ENCODE assay signal across 7 cellular contexts in genomic region chr3:120567370-120568197, GRCh38. TPM values are rescaled to one million over a fixed set of nuclear protein-coding genes. Genes with fewer than 3 reads are reported as not detected.
DNase-seq lines count a peak whose midpoint lies in the region; TF ChIP-seq lines count a peak whose summit lies in the region.

No MANE protein-coding gene starts in this region.

- peak; percentile 42 for TF ChIP-seq CTCF in GM10266 (IDR thresholded peaks at IDR 0.05; ENCODE audit: control insufficient read depth, insufficient read depth, low read depth, missing control alignments)
- peak in 55 of 56 donors; percentile 25 to 69 (median 50) for TF ChIP-seq CTCF in dorsolateral prefrontal cortex (IDR thresholded peaks at IDR 0.05 in 54 of 56, conservative IDR thresholded peaks at IDR 0.05 in 2 of 56; ENCODE audit: low read depth in 1 of 56, partially characterized antibody in 56 of 56)
- TF ChIP-seq CTCF in suprapubic skin (IDR thresholded peaks at IDR 0.05), result no peak

- H3K4me3 ChIP-seq in dorsolateral prefrontal cortex (peak overlapping the region in 36 of 59 donors; percentile 1 to 50 (median 26)), mucosa of stomach (ENCODE audit: low read length) (no peak overlapping the region), suprapubic skin (no peak overlapping the region)

- H3K9ac ChIP-seq in mucosa of stomach (ENCODE audit: low read length), result peak overlapping the region; percentile 20

- H3K27me3 ChIP-seq in dorsolateral prefrontal cortex (no peaks in the 10 kb centered on the region), mucosa of stomach (ENCODE audit: control insufficient read depth, insufficient read depth, low read length) (no peaks in the 10 kb centered on the region), suprapubic skin (no peaks in the 10 kb centered on the region)

- H3K27ac ChIP-seq in dorsolateral prefrontal cortex, result peak overlapping the region; percentile 29 to 92 (median 82)
- H3K27ac ChIP-seq in suprapubic skin, result no peak overlapping the region

- 45% methylated on average over 8 of the region's 8 CpGs for WGBS in suprapubic skin

- intact Hi-C loops in dorsolateral prefrontal cortex (cut with DNase I), result loop anchor here (1.0 to 10.0 kb wide), 4 partner anchors 29 to 337 kb away; partner anchors contain the start of genes GTF2E1 (in 1 of the 2), NDUFB4 (in 1 of the 2), RABL3 (in 1 of the 2) and STXBP5L (in 1 of the 2)

- no peaks in the 10 kb centered on the region for H3K36me3 ChIP-seq in mucosa of stomach (ENCODE audit: control insufficient read depth, insufficient read depth, low read length)
- no peaks in the 10 kb centered on the region for H3K36me3 ChIP-seq in suprapubic skin

- DNase-seq in GM10266 (ENCODE audit: extremely low spot score), result peak; percentile 15
- DNase-seq in HT-29 (ENCODE audit: low spot score), result peak; percentile 55
- DNase-seq in RPMI7951 (ENCODE audit: low read depth), result peak; percentile 54
- DNase-seq in dorsolateral prefrontal cortex, result peak in 2 of 10 donors; percentile 49 to 54
- no peak for DNase-seq in suprapubic skin (ENCODE audit: low spot score in 2 of 2)
- DNase-seq in activated CD8-positive, alpha-beta memory T cell treated with anti-CD3 and anti-CD28 coated beads, Interleukin-2, amount 50 U/mL, for 4 hours, result no peak

- TF ChIP-seq EP300 in suprapubic skin (IDR thresholded peaks at IDR 0.05), result no peak

- H3K9me3 ChIP-seq in mucosa of stomach (ENCODE audit: control insufficient read depth, low read length) (no peaks in the 10 kb centered on the region), suprapubic skin (no peaks in the 10 kb centered on the region)

- H3K4me1 ChIP-seq in mucosa of stomach (ENCODE audit: control insufficient read depth, insufficient read depth, low read length), result no peaks in the 10 kb centered on the region
- peaks cover 9% of the 10 kb centered on the region for H3K4me1 ChIP-seq in suprapubic skin

- TF ChIP-seq POLR2A in suprapubic skin (IDR thresholded peaks at IDR 0.05), result no peak

RNA-seq across cellular contexts. Expression of gene NDUFB4, which starts 28.6 kb away (rescaled TPM):
- 147 and 154 TPM in 2 replicates for total RNA-seq in HT-29 (2014; rRNA removed; shearing (Covaris generic))
- 323 and 341 TPM in 2 replicates for total RNA-seq in RPMI7951 (2014; rRNA removed; shearing (Covaris generic))
- total RNA-seq in dorsolateral prefrontal cortex (100 to 1,000 TPM in 106 of 120 experiments, 10 to 100 TPM in 14; 75.5 to 170 (median 127) TPM), suprapubic skin (100 to 1,000 TPM in 3 of 4 donors, 10 to 100 TPM in 1; 95.8 to 162 (median 148) TPM)

Comparison
In these comparisons a context has a peak if more than half of its experiments do, and no peak if none do; other contexts are left out.
1. DNase-seq: peak in GM10266 (single experiment), HT-29 (single experiment) and RPMI7951 (single experiment); none in suprapubic skin (0 of 2) and activated CD8-positive, alpha-beta memory T cell treated with anti-CD3 and anti-CD28 coated beads, Interleukin-2, amount 50 U/mL, for 4 hours (single experiment).
2. CTCF ChIP-seq: peak in GM10266 (single experiment) and dorsolateral prefrontal cortex (55 of 56); none in suprapubic skin (0 of 2).
3. H3K4me3 ChIP-seq: peak in dorsolateral prefrontal cortex (36 of 59); none in mucosa of stomach (single experiment) and suprapubic skin (single experiment).